In the genomic region with DNA sequence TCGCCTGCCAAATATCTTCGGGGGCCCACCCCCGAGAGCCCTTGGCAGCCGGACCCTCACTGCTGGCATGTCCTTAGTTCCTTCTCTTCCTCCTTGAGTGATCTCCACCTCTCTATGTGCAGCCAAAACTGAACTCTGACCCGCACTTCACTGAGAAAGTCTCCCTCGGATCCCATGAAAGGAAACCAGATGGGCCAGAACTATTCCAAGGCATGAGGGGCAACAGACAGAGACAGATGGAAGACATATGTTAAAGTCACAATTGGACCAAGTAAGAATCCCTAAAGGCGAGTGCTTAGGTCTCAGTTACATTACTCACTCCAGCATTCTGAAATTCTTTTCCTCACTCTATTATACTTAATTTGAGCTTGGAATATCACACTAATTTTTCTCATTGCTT, we compare ENCODE assay signal across 16 cellular contexts. TPM values are rescaled to one million over a fixed set of nuclear protein-coding genes. Genes with fewer than 3 reads are reported as not detected.
DNase-seq lines count a peak whose midpoint lies in the region; ATAC-seq and TF ChIP-seq lines count a peak whose summit lies in the region.
"Had no signal": no experiment of that assay in that cellular context is flagged by ENCODE, and none has a peak within 500 bp of the region (broad histone marks: within the 10 kb centered on the region; RNA-seq: fewer than 3 reads in every experiment).

No MANE protein-coding gene starts in this region.

- BruUV-seq in mammary epithelial cell (replicated peaks; lab: Mats Ljungman, UMichigan) = no TSS peak

- intact Hi-C loops in CD8-positive, alpha-beta T cell (cut with DNase I, micrococcal nuclease) = no loop called here
- intact Hi-C loops in mammary epithelial cell (cut with micrococcal nuclease) = no loop called here

- H3K27me3 Mint-ChIP-seq in CD8-positive, alpha-beta T cell (ENCODE audit: low read depth) = no peaks in the 10 kb centered on the region
- H3K27me3 Mint-ChIP-seq: IgD-negative memory B cell had no signal

- H3K4me1 Mint-ChIP-seq in CD8-positive, alpha-beta T cell (ENCODE audit: low read depth) = peaks cover 13% of the 10 kb centered on the region
- H3K4me1 Mint-ChIP-seq: IgD-negative memory B cell had no signal

- dilution Hi-C loops in mammary epithelial cell (cut with HindIII; ENCODE audit: low sequenced_read_pairs) = no loop called here

- CTCF ChIA-PET in CD8-positive, alpha-beta T cell (lab: Charles Lee) = no interaction called here
- CTCF ChIA-PET in mammary epithelial cell (lab: Charles Lee; ENCODE audit: low non-redundant PET) = no interaction called here

- H3K4me1 ChIP-seq in CD8-positive, alpha-beta T cell (ENCODE audit: insufficient read depth, low read length) = peaks cover 3% of the 10 kb centered on the region
- H3K4me1 ChIP-seq in mammary epithelial cell (ENCODE audit: insufficient read depth, low read length) = no peaks in the 10 kb centered on the region
- H3K4me1 ChIP-seq: BLaER1, HAP-1, tibial nerve had no signal

- 92% methylated on average over 7 of the region's 7 CpGs for WGBS in mammary epithelial cell (ENCODE audit: low coverage, missing lambda C conversion rate)

- no peaks in the 10 kb centered on the region for H3K36me3 ChIP-seq in CD8-positive, alpha-beta T cell (ENCODE audit: insufficient read depth, low read length)
- H3K36me3 ChIP-seq in mammary epithelial cell (ENCODE audit: insufficient read depth, low read length) = no peaks in the 10 kb centered on the region
- H3K36me3 ChIP-seq: BLaER1, HAP-1, tibial nerve had no signal

- H3K4me3 ChIP-seq in CD8-positive, alpha-beta T cell (ENCODE audit: low read depth, low read length) = no peak overlapping the region
- H3K4me3 ChIP-seq in mammary epithelial cell (replicated peaks in 1 of 3; ENCODE audit: insufficient read depth in 1 of 3, low read depth in 2 of 3, low read length in 3 of 3) = no peak overlapping the region
- H3K4me3 ChIP-seq: BLaER1, HAP-1, hepatocyte, tibial nerve had no signal

- no peaks in the 10 kb centered on the region for H3K9me3 ChIP-seq in CD8-positive, alpha-beta T cell (ENCODE audit: low read length)
- H3K9me3 ChIP-seq in mammary epithelial cell (replicated peaks; ENCODE audit: insufficient read depth, low read length) = no peaks in the 10 kb centered on the region
- H3K9me3 ChIP-seq: BLaER1, HAP-1, tibial nerve had no signal

- H3K27me3 ChIP-seq in CD8-positive, alpha-beta T cell (ENCODE audit: insufficient read depth, low read length) = no peaks in the 10 kb centered on the region
- H3K27me3 ChIP-seq in mammary epithelial cell (ENCODE audit: insufficient read depth, low read length) = no peaks in the 10 kb centered on the region
- H3K27me3 ChIP-seq: BLaER1, hepatocyte, tibial nerve had no signal

- TF ChIP-seq CTCF in CD8-positive, alpha-beta T cell (IDR thresholded peaks at IDR 0.05) = no peak
- TF ChIP-seq CTCF in mammary epithelial cell (conservative IDR thresholded peaks at IDR 0.05 in 1 of 2, IDR thresholded peaks at IDR 0.05 in 1 of 2; ENCODE audit: extremely low read depth in 1 of 2, insufficient read depth in 1 of 2, low read depth in 1 of 2, low read length in 2 of 2) = no peak

- ATAC-seq in CD8-positive, alpha-beta T cell = no peak

- no peak overlapping the region for H3K4me3 Mint-ChIP-seq in CD8-positive, alpha-beta T cell
- H3K4me3 Mint-ChIP-seq: IgD-negative memory B cell had no signal

- no peak overlapping the region for H3K4me2 ChIP-seq in mammary epithelial cell (ENCODE audit: insufficient read depth, low read depth, low read length)
- H3K4me2 ChIP-seq: BLaER1, hepatocyte had no signal

- no peak overlapping the region for H3K27ac ChIP-seq in CD8-positive, alpha-beta T cell (ENCODE audit: low read depth, low read length)
- no peak overlapping the region for H3K27ac ChIP-seq in mammary epithelial cell (ENCODE audit: insufficient read depth, low read depth, low read length)
- H3K27ac ChIP-seq: BLaER1, hepatocyte had no signal

- H3K27ac Mint-ChIP-seq in CD8-positive, alpha-beta T cell = no peak overlapping the region
- H3K27ac Mint-ChIP-seq: IgD-negative memory B cell had no signal

- H3K9me3 Mint-ChIP-seq in CD8-positive, alpha-beta T cell = no peaks in the 10 kb centered on the region
- H3K9me3 Mint-ChIP-seq: IgD-negative memory B cell had no signal

- no peaks in the 10 kb centered on the region for H4K20me1 ChIP-seq in mammary epithelial cell (ENCODE audit: insufficient read depth, low read length)
- H4K20me1 ChIP-seq: BLaER1 had no signal

- in situ Hi-C loops in mammary epithelial cell (cut with MboI; ENCODE audit: low sequenced_read_pairs in 2 of 2) = no loop called here

- POLR2A ChIA-PET in CD8-positive, alpha-beta T cell (lab: Charles Lee) = interaction anchor here (1.1 kb wide), 1 partner anchor 15 kb away, joined by 3 read pairs; no protein-coding TSS in a partner anchor

- H3K79me2 ChIP-seq in mammary epithelial cell (ENCODE audit: insufficient read depth, low read length) = no peaks in the 10 kb centered on the region
- H3K79me2 ChIP-seq: hepatocyte had no signal

- no peak overlapping the region for H3K9ac ChIP-seq in mammary epithelial cell (ENCODE audit: insufficient read depth, low read length)
- H3K9ac ChIP-seq: BLaER1 had no signal

- H3K36me3 Mint-ChIP-seq in CD8-positive, alpha-beta T cell = no peaks in the 10 kb centered on the region

- no peak overlapping the region for H2AFZ ChIP-seq in mammary epithelial cell (ENCODE audit: low read depth, low read length)
- H2AFZ ChIP-seq: hepatocyte had no signal

- DNase-seq in DMS 273 (lab: John Stamatoyannopoulos, UW; ENCODE audit: unreplicated experiment) = peak; percentile 95
- peak; percentile 24 for DNase-seq in GM03348 (ENCODE audit: low spot score)
- DNase-seq in NCI-H82 (lab: John Stamatoyannopoulos, UW) = peak; percentile 79
- peak; percentile 78 for DNase-seq in left kidney (ENCODE audit: low read depth, low spot score)
- DNase-seq in CD8-positive, alpha-beta T cell = no peak
- no peak for DNase-seq in mammary epithelial cell
- no peak for DNase-seq in activated CD4-positive, CD25-positive, alpha-beta regulatory T cell (lab: John Stamatoyannopoulos, UW)
- DNase-seq: MV-4-11, NCI-H2081 treated with DMSO at 0.1 percent for 48 hours, NCI-H774, occipital lobe had no signal

RNA-seq across cellular contexts. Expression of a gene that starts 43.0 kb away (rescaled TPM):
- 10 to 100 TPM; 25.4 to 32.7 TPM for total RNA-seq in CD8-positive, alpha-beta T cell
- total RNA-seq in mammary epithelial cell = 10 to 100 TPM in 1 of 2 donors, 1 to 10 TPM in 1; 4.8 to 24.1 TPM
- polyA plus RNA-seq in mammary epithelial cell = 17.7 TPM
- 16.7 TPM for polyA minus RNA-seq in mammary epithelial cell

Comparison
In these comparisons a context has a peak if more than half of its experiments do, and no peak if none do; other contexts are left out.
1. DNase-seq: peak in DMS 273 (single experiment), GM03348 (single experiment), NCI-H82 (single experiment) and left kidney (single experiment); none in CD8-positive, alpha-beta T cell (0 of 7), mammary epithelial cell (single experiment) and activated CD4-positive, CD25-positive, alpha-beta regulatory T cell (0 of 4).